In genomic region chr6:37204014-37204751, GRCh38 we compare ENCODE assay signal across 12 cellular contexts. TPM values are rescaled to one million over a fixed set of nuclear protein-coding genes. Genes with fewer than 3 reads are reported as not detected.
DNase-seq lines count a peak whose midpoint lies in the region; ATAC-seq, FAIRE-seq and TF ChIP-seq lines count a peak whose summit lies in the region.
"Had no signal": no experiment of that assay in that cellular context is flagged by ENCODE, and none has a peak within 500 bp of the region (broad histone marks: within the 10 kb centered on the region; RNA-seq: fewer than 3 reads in every experiment).

No MANE protein-coding gene starts in this region.

- H2AFZ ChIP-seq in HepG2 (ENCODE audit: low read length), result no peak overlapping the region

- intact Hi-C loops in CD4-positive, alpha-beta memory T cell (cut with micrococcal nuclease), result no loop called here
- intact Hi-C loops in HepG2 (cut with micrococcal nuclease; ENCODE audit: unreplicated experiment), result no loop called here

- no peak overlapping the region for H3K9ac ChIP-seq in HepG2 (ENCODE audit: insufficient read depth, low read depth, low read length)

- TF ChIP-seq POLR2A in HepG2 (IDR thresholded peaks at IDR 0.05; ENCODE audit: insufficient read depth in 1 of 2, low read depth in 2 of 2, low read length in 2 of 2), result no peak

- TF ChIP-seq EP300 in HepG2 (IDR thresholded peaks at IDR 0.05; ENCODE audit: low read depth in 2 of 2, low read length in 2 of 2) (peak in 1 of 2 experiments; percentile 38; a peak in 1 of 4 replicates), HepG2 (CRISPR knock-in tag; IDR thresholded peaks at IDR 0.05; ENCODE audit: borderline replicate concordance) (no peak)

- TF ChIP-seq CTCF in HepG2 (CRISPR knock-in tag; IDR thresholded peaks at IDR 0.05), result no peak

- no peak for ATAC-seq in activated naive CD8-positive, alpha-beta T cell treated with anti-CD3 and anti-CD28 coated beads, Interleukin-2, amount 50 U/mL, for 24 hours
- peak; percentile 12; the same call in 1 of the 3 replicates for ATAC-seq in HepG2
- ATAC-seq: activated T-cell treated with anti-CD3 and anti-CD28 coated beads, Interleukin-2, amount 50 U/mL, for 4 hours; foreskin keratinocyte had no signal

- peaks cover 47% of the 10 kb centered on the region for H3K4me1 ChIP-seq in CD4-positive, alpha-beta memory T cell (ENCODE audit: insufficient read depth, low read length)
- peaks cover 47% of the 10 kb centered on the region for H3K4me1 ChIP-seq in HepG2 (ENCODE audit: insufficient read depth, low read length)
- H3K4me1 ChIP-seq: SJSA1 had no signal

- peak overlapping the region; percentile 33 for H3K4me2 ChIP-seq in HepG2 (ENCODE audit: low read depth, low read length)

- TF ChIP-seq RAD21 in HepG2 (CRISPR knock-in tag; IDR thresholded peaks at IDR 0.05), result no peak

- H3K36me3 Mint-ChIP-seq in CD4-positive, alpha-beta memory T cell, result no peaks in the 10 kb centered on the region
- no peaks in the 10 kb centered on the region for H3K36me3 Mint-ChIP-seq in activated naive CD8-positive, alpha-beta T cell treated with anti-CD3 and anti-CD28 coated beads, Interleukin-2, amount 50 U/mL, for 24 hours (ENCODE audit: low read depth)

- in situ Hi-C loops in HepG2 (cut with HindIII; ENCODE audit: extremely low pct_ligation_motif_present, low pct_unique_long_range_greater_than_20kb), result no loop called here
- in situ Hi-C loops in KBM-7 (cut with MboI; ENCODE audit: low pct_unique_long_range_greater_than_20kb, low sequenced_read_pairs), result loop anchor here (25.0 kb wide), 1 partner anchor 442 kb away; no protein-coding TSS in a partner anchor

- no TSS peak for BruUV-seq in HepG2 (replicated peaks; lab: Mats Ljungman, UMichigan)

- no peaks in the 10 kb centered on the region for H3K27me3 Mint-ChIP-seq in CD4-positive, alpha-beta memory T cell
- no peaks in the 10 kb centered on the region for H3K27me3 Mint-ChIP-seq in activated naive CD8-positive, alpha-beta T cell treated with anti-CD3 and anti-CD28 coated beads, Interleukin-2, amount 50 U/mL, for 24 hours

- H3K27ac ChIP-seq in CD4-positive, alpha-beta memory T cell (ENCODE audit: low read depth, low read length), result no peak overlapping the region
- no peak overlapping the region for H3K27ac ChIP-seq in HepG2 (ENCODE audit: extremely low read length, insufficient read depth, low read length)
- H3K27ac ChIP-seq: foreskin keratinocyte, SJSA1 had no signal

- H4K20me1 ChIP-seq in HepG2 (ENCODE audit: insufficient read depth, low read length), result no peaks in the 10 kb centered on the region

- no peaks in the 10 kb centered on the region for H3K36me3 ChIP-seq in CD4-positive, alpha-beta memory T cell (ENCODE audit: insufficient read depth, low read length)
- H3K36me3 ChIP-seq in HepG2 (replicated peaks in 1 of 2; ENCODE audit: control insufficient read depth in 1 of 2, insufficient read depth in 2 of 2, low read length in 2 of 2), result no peaks in the 10 kb centered on the region
- H3K36me3 ChIP-seq: SJSA1 had no signal

- H3K79me2 ChIP-seq in HepG2 (ENCODE audit: insufficient read depth, low read length), result no peaks in the 10 kb centered on the region

- peak overlapping the region in 6 of 7 donors; percentile 5 to 61 (median 18) for H3K27ac Mint-ChIP-seq in CD4-positive, alpha-beta memory T cell
- H3K27ac Mint-ChIP-seq in activated naive CD8-positive, alpha-beta T cell treated with anti-CD3 and anti-CD28 coated beads, Interleukin-2, amount 50 U/mL, for 24 hours, result peak overlapping the region; percentile 89

- POLR2A ChIA-PET in CD4-positive, alpha-beta memory T cell (lab: Charles Lee; ENCODE audit: partially characterized antibody), result interaction anchor here (0.8 to 6.5 kb wide), 4 partner anchors 14 to 33 kb away, joined by 3 to 129 read pairs (median 5); partner anchors contain the start of gene PIM1
- POLR2A ChIA-PET in HepG2 (lab: Yijun Ruan, JAX), result interaction anchor here (0.8 to 1.9 kb wide), 4 partner anchors 26 to 76 kb away, joined by 4 to 6 read pairs (median 4); no protein-coding TSS in a partner anchor

- no peaks in the 10 kb centered on the region for H3K9me3 Mint-ChIP-seq in CD4-positive, alpha-beta memory T cell
- H3K9me3 Mint-ChIP-seq in activated naive CD8-positive, alpha-beta T cell treated with anti-CD3 and anti-CD28 coated beads, Interleukin-2, amount 50 U/mL, for 24 hours, result no peaks in the 10 kb centered on the region
- H3K9me3 Mint-ChIP-seq: activated T-cell treated with anti-CD3 and anti-CD28 coated beads, Interleukin-2, amount 50 U/mL, for 4 hours had no signal

- DNase-seq in CD4-positive, alpha-beta memory T cell, result no peak
- DNase-seq in HT1080 (ENCODE audit: low read depth) (peak; percentile 61), HepG2 (ENCODE audit: low spot score) (peak; percentile 76), KBM-7 (no peak), cortex of kidney (lab: John Stamatoyannopoulos, UW) (no peak), SIG-M5 treated with dmso at 0.1 percent for 504 hours (lab: John Stamatoyannopoulos, UW; ENCODE audit: unreplicated experiment) (no peak), pons (ENCODE audit: low spot score) (no peak)
- no peak for DNase-seq in activated naive CD8-positive, alpha-beta T cell treated with anti-CD3 and anti-CD28 coated beads, Interleukin-2, amount 50 U/mL, for 24 hours
- DNase-seq: activated T-cell treated with anti-CD3 and anti-CD28 coated beads, Interleukin-2, amount 50 U/mL, for 4 hours; NCI-H1048 had no signal

- H3K4me3 ChIP-seq in CD4-positive, alpha-beta memory T cell (ENCODE audit: low read length in 2 of 2), result no peak overlapping the region
- H3K4me3 ChIP-seq in HepG2 (replicated peaks in 1 of 3; ENCODE audit: insufficient read depth in 1 of 3, low read depth in 2 of 3, low read length in 3 of 3), result no peak overlapping the region
- H3K4me3 ChIP-seq: SJSA1 had no signal

- no peaks in the 10 kb centered on the region for H3K27me3 ChIP-seq in CD4-positive, alpha-beta memory T cell (ENCODE audit: insufficient read depth, low read length)
- no peaks in the 10 kb centered on the region; a peak in 1 of 5 replicates for H3K27me3 ChIP-seq in HepG2 (ENCODE audit: control insufficient read depth in 1 of 2, insufficient read depth in 2 of 2, low read length in 2 of 2)
- H3K27me3 ChIP-seq: foreskin keratinocyte, SJSA1 had no signal

- H3K4me3 Mint-ChIP-seq in CD4-positive, alpha-beta memory T cell, result peak overlapping the region in 2 of 8 donors; percentile 2 to 17
- no peak overlapping the region for H3K4me3 Mint-ChIP-seq in activated naive CD8-positive, alpha-beta T cell treated with anti-CD3 and anti-CD28 coated beads, Interleukin-2, amount 50 U/mL, for 24 hours
- H3K4me3 Mint-ChIP-seq: activated T-cell treated with anti-CD3 and anti-CD28 coated beads, Interleukin-2, amount 50 U/mL, for 4 hours had no signal

- WGBS in HepG2 (ENCODE audit: low lambda C conversion rate), result 20% methylated on average over 7 of the region's 7 CpGs

- peaks cover 36 to 64% (median 51%) of the 10 kb centered on the region in 4 donors for H3K4me1 Mint-ChIP-seq in CD4-positive, alpha-beta memory T cell
- H3K4me1 Mint-ChIP-seq in activated naive CD8-positive, alpha-beta T cell treated with anti-CD3 and anti-CD28 coated beads, Interleukin-2, amount 50 U/mL, for 24 hours, result peaks cover 68% of the 10 kb centered on the region

- no peaks in the 10 kb centered on the region for H3K9me3 ChIP-seq in CD4-positive, alpha-beta memory T cell (ENCODE audit: control insufficient read depth in 1 of 2, low read length in 2 of 2)
- no peaks in the 10 kb centered on the region for H3K9me3 ChIP-seq in HepG2 (ENCODE audit: low read length)
- H3K9me3 ChIP-seq: SJSA1 had no signal

- CTCF ChIA-PET in CD4-positive, alpha-beta memory T cell (lab: Charles Lee; ENCODE audit: partially characterized antibody), result interaction anchor here (1.5 to 33.8 kb wide), 5 partner anchors 14 to 319 kb away, joined by 3 to 1184 read pairs (median 12); partner anchors contain the start of genes C6orf89 and PIM1
- CTCF ChIA-PET in HepG2 (lab: Yijun Ruan, JAX; ENCODE audit: low intra/inter-chr PET ratio, low total read pairs), result interaction anchor here (1.4 to 10.6 kb wide), 2 partner anchors 175 to 184 kb away, joined by 4 to 268 read pairs; no protein-coding TSS in a partner anchor

- peak; percentile 75 for FAIRE-seq in HepG2 (lab: Jason Lieb, UNC)

RNA-seq across cellular contexts. Expression of gene PIM1, which starts 34.2 kb away (rescaled TPM):
- total RNA-seq in CD4-positive, alpha-beta memory T cell, result 100 to 1,000 TPM; 124 to 125 TPM
- polyA plus RNA-seq in CD4-positive, alpha-beta memory T cell, result 100 to 1,000 TPM; 268 to 334 TPM
- total RNA-seq in HT1080 (2014; rRNA removed; shearing (Covaris generic)), result 9.3 and 10.9 TPM in 2 replicates
- 15.7 and 17.7 TPM in 2 replicates for polyA plus RNA-seq in HT1080 (2015; cell fraction: cytosol; rRNA removed)
- 17.6 and 21.2 TPM in 2 replicates for polyA plus RNA-seq in HT1080 (2015; cell fraction: nucleus; rRNA removed)
- 19.1 and 29.4 TPM in 2 replicates for total RNA-seq in HepG2 (2016; rRNA removed; fragmentation: Illumina TruSeq; extraction: Trizol)
- total RNA-seq in HepG2 (2016; cell fraction: cytosol; rRNA removed; fragmentation: Illumina TruSeq; extraction: Trizol; ENCODE audit: low read depth), result 13.7 and 14.9 TPM in 2 replicates
- total RNA-seq in HepG2 (2016; cell fraction: insoluble cytoplasmic fraction; rRNA removed; fragmentation: Illumina TruSeq; extraction: Trizol), result 14.8 and 30.7 TPM in 2 replicates
- 28.0 and 32.4 TPM in 2 replicates for total RNA-seq in HepG2 (2016; cell fraction: membrane; rRNA removed; fragmentation: Illumina TruSeq; extraction: Trizol)
- total RNA-seq in HepG2 (2016; cell fraction: nucleus; rRNA removed; fragmentation: Illumina TruSeq; extraction: Trizol), result 29.7 and 34.7 TPM in 2 replicates
- 117 and 149 TPM in 2 replicates for polyA plus RNA-seq in HepG2 (2011; rRNA removed)
- polyA plus RNA-seq in HepG2 (2011; cell fraction: cytosol; rRNA removed), result 60.3 and 76.2 TPM in 2 replicates
- 145 and 149 TPM in 2 replicates for polyA plus RNA-seq in HepG2 (2011; cell fraction: nucleus; rRNA removed)
- polyA plus RNA-seq in HepG2 (2012), result 142 and 149 TPM in 2 replicates
- 3.1 and 3.3 TPM in 2 replicates for polyA plus RNA-seq in HepG2 (2016; cell fraction: cytosol; fragmentation: Illumina TruSeq; extraction: Trizol; ENCODE audit: low read depth)
- polyA plus RNA-seq in HepG2 (2016; cell fraction: insoluble cytoplasmic fraction; fragmentation: Illumina TruSeq; extraction: Trizol; ENCODE audit: low read depth), result 15.9 and 19.2 TPM in 2 replicates
- polyA plus RNA-seq in HepG2 (2016; cell fraction: membrane; fragmentation: Illumina TruSeq; extraction: Trizol; ENCODE audit: low read depth), result 7.9 and 8.1 TPM in 2 replicates
- 68.4 and 71.9 TPM in 2 replicates for polyA plus RNA-seq in HepG2 (2016; cell fraction: nucleus; fragmentation: Illumina TruSeq; extraction: Trizol; ENCODE audit: insufficient read depth, low read depth)
- 24.0 and 183 TPM in 2 replicates for polyA minus RNA-seq in HepG2 (2011; rRNA and poly(A)+ RNA removed; ENCODE audit: low replicate concordance)
- 66.0 and 82.3 TPM in 2 replicates for polyA minus RNA-seq in HepG2 (2011; cell fraction: cytosol; rRNA and poly(A)+ RNA removed)
- polyA minus RNA-seq in HepG2 (2011; cell fraction: nucleus; rRNA and poly(A)+ RNA removed), result 45.6 and 58.6 TPM in 2 replicates

RNA-seq across cellular contexts. Expression of gene TBC1D22B, which starts 53.4 kb away (rescaled TPM):
- total RNA-seq in CD4-positive, alpha-beta memory T cell, result 10 to 100 TPM in 1 of 2 experiments, 1 to 10 TPM in 1; 9.7 to 10.3 TPM
- 10 to 100 TPM in 1 of 2 donors, 1 to 10 TPM in 1; 7.2 to 11.9 TPM for polyA plus RNA-seq in CD4-positive, alpha-beta memory T cell
- total RNA-seq in HT1080 (2014; rRNA removed; shearing (Covaris generic)), result 5.1 and 8.3 TPM in 2 replicates
- 10.9 and 13.8 TPM in 2 replicates for polyA plus RNA-seq in HT1080 (2015; cell fraction: cytosol; rRNA removed)
- 9.9 and 10.3 TPM in 2 replicates for polyA plus RNA-seq in HT1080 (2015; cell fraction: nucleus; rRNA removed)
- total RNA-seq in HepG2 (2016; rRNA removed; fragmentation: Illumina TruSeq; extraction: Trizol), result 12.9 and 15.5 TPM in 2 replicates
- total RNA-seq in HepG2 (2016; cell fraction: cytosol; rRNA removed; fragmentation: Illumina TruSeq; extraction: Trizol; ENCODE audit: low read depth), result 5.1 and 5.5 TPM in 2 replicates
- 12.5 and 13.1 TPM in 2 replicates for total RNA-seq in HepG2 (2016; cell fraction: insoluble cytoplasmic fraction; rRNA removed; fragmentation: Illumina TruSeq; extraction: Trizol)
- total RNA-seq in HepG2 (2016; cell fraction: membrane; rRNA removed; fragmentation: Illumina TruSeq; extraction: Trizol), result 18.5 and 19.2 TPM in 2 replicates
- total RNA-seq in HepG2 (2016; cell fraction: nucleus; rRNA removed; fragmentation: Illumina TruSeq; extraction: Trizol), result 11.0 and 12.8 TPM in 2 replicates
- polyA plus RNA-seq in HepG2 (2011; rRNA removed), result 8.4 and 9.7 TPM in 2 replicates
- 9.7 and 10.3 TPM in 2 replicates for polyA plus RNA-seq in HepG2 (2011; cell fraction: cytosol; rRNA removed)
- 10.9 and 11.1 TPM in 2 replicates for polyA plus RNA-seq in HepG2 (2011; cell fraction: nucleus; rRNA removed)
- polyA plus RNA-seq in HepG2 (2012), result 10.9 and 11.4 TPM in 2 replicates
- 4.7 and 5.3 TPM in 2 replicates for polyA plus RNA-seq in HepG2 (2016; cell fraction: cytosol; fragmentation: Illumina TruSeq; extraction: Trizol; ENCODE audit: low read depth)
- polyA plus RNA-seq in HepG2 (2016; cell fraction: insoluble cytoplasmic fraction; fragmentation: Illumina TruSeq; extraction: Trizol; ENCODE audit: low read depth), result 17.4 and 20.4 TPM in 2 replicates
- polyA plus RNA-seq in HepG2 (2016; cell fraction: membrane; fragmentation: Illumina TruSeq; extraction: Trizol; ENCODE audit: low read depth), result 15.4 and 16.5 TPM in 2 replicates
- polyA plus RNA-seq in HepG2 (2016; cell fraction: nucleus; fragmentation: Illumina TruSeq; extraction: Trizol; ENCODE audit: insufficient read depth, low read depth), result 20.1 and 21.3 TPM in 2 replicates
- 5.2 and 8.5 TPM in 2 replicates for polyA minus RNA-seq in HepG2 (2011; rRNA and poly(A)+ RNA removed; ENCODE audit: low replicate concordance)
- polyA minus RNA-seq in HepG2 (2011; cell fraction: cytosol; rRNA and poly(A)+ RNA removed), result 4.5 and 5.4 TPM in 2 replicates
- polyA minus RNA-seq in HepG2 (2011; cell fraction: nucleus; rRNA and poly(A)+ RNA removed), result 10.0 and 11.3 TPM in 2 replicates

RNA-seq across cellular contexts. Expression of gene TMEM217, which starts 53.8 kb away (rescaled TPM):
- 1 to 10 TPM in 1 of 2 experiments, not detected in 1; 1.4 TPM for total RNA-seq in CD4-positive, alpha-beta memory T cell
- polyA plus RNA-seq in CD4-positive, alpha-beta memory T cell, result under 1 TPM; 0.31 to 0.42 TPM
- total RNA-seq in HT1080 (2014; rRNA removed; shearing (Covaris generic)), result 0.37 and 3.4 TPM in 2 replicates
- 0.71 and 2.4 TPM in 2 replicates for polyA plus RNA-seq in HT1080 (2015; cell fraction: cytosol; rRNA removed)
- 0.42 and 0.94 TPM in 2 replicates for polyA plus RNA-seq in HT1080 (2015; cell fraction: nucleus; rRNA removed)
- 1.6 and 3.4 TPM in 2 replicates for total RNA-seq in HepG2 (2016; rRNA removed; fragmentation: Illumina TruSeq; extraction: Trizol)
- total RNA-seq in HepG2 (2016; cell fraction: cytosol; rRNA removed; fragmentation: Illumina TruSeq; extraction: Trizol; ENCODE audit: low read depth), result 1.1 and 2.0 TPM in 2 replicates
- total RNA-seq in HepG2 (2016; cell fraction: insoluble cytoplasmic fraction; rRNA removed; fragmentation: Illumina TruSeq; extraction: Trizol), result 1.9 and 2.0 TPM in 2 replicates
- total RNA-seq in HepG2 (2016; cell fraction: membrane; rRNA removed; fragmentation: Illumina TruSeq; extraction: Trizol), result 1.5 and 2.6 TPM in 2 replicates
- 3.4 and 4.3 TPM in 2 replicates for total RNA-seq in HepG2 (2016; cell fraction: nucleus; rRNA removed; fragmentation: Illumina TruSeq; extraction: Trizol)
- 1.8 and 2.3 TPM in 2 replicates for polyA plus RNA-seq in HepG2 (2011; rRNA removed)
- polyA plus RNA-seq in HepG2 (2011; cell fraction: cytosol; rRNA removed), result 1.2 and 1.8 TPM in 2 replicates
- polyA plus RNA-seq in HepG2 (2011; cell fraction: nucleus; rRNA removed), result 0.56 and 0.92 TPM in 2 replicates
- polyA plus RNA-seq in HepG2 (2012), result 1.3 and 1.5 TPM in 2 replicates
- 0.25 and 0.40 TPM in 2 replicates for polyA plus RNA-seq in HepG2 (2016; cell fraction: cytosol; fragmentation: Illumina TruSeq; extraction: Trizol; ENCODE audit: low read depth)
- 2.7 and 3.0 TPM in 2 replicates for polyA plus RNA-seq in HepG2 (2016; cell fraction: insoluble cytoplasmic fraction; fragmentation: Illumina TruSeq; extraction: Trizol; ENCODE audit: low read depth)
- 0.95 and 1.4 TPM in 2 replicates for polyA plus RNA-seq in HepG2 (2016; cell fraction: membrane; fragmentation: Illumina TruSeq; extraction: Trizol; ENCODE audit: low read depth)
- 2.9 and 4.5 TPM in 2 replicates for polyA plus RNA-seq in HepG2 (2016; cell fraction: nucleus; fragmentation: Illumina TruSeq; extraction: Trizol; ENCODE audit: insufficient read depth, low read depth)
- 1.7 and 2.2 TPM in 2 replicates for polyA minus RNA-seq in HepG2 (2011; rRNA and poly(A)+ RNA removed; ENCODE audit: low replicate concordance)
- 0.97 and 2.3 TPM in 2 replicates for polyA minus RNA-seq in HepG2 (2011; cell fraction: cytosol; rRNA and poly(A)+ RNA removed)
- 2.1 and 2.7 TPM in 2 replicates for polyA minus RNA-seq in HepG2 (2011; cell fraction: nucleus; rRNA and poly(A)+ RNA removed)

Comparison
In these comparisons a context has a peak if more than half of its experiments do, and no peak if none do; other contexts are left out.
1. DNase-seq: peak in HT1080 (single experiment) and HepG2 (single experiment); none in CD4-positive, alpha-beta memory T cell (0 of 5), activated naive CD8-positive, alpha-beta T cell treated with anti-CD3 and anti-CD28 coated beads, Interleukin-2, amount 50 U/mL, for 24 hours (single experiment), KBM-7 (single experiment), cortex of kidney (single experiment), SIG-M5 treated with dmso at 0.1 percent for 504 hours (single experiment) and pons (single experiment).